Comparison of ENCODE assay signal across 28 cellular contexts in the genomic region with DNA sequence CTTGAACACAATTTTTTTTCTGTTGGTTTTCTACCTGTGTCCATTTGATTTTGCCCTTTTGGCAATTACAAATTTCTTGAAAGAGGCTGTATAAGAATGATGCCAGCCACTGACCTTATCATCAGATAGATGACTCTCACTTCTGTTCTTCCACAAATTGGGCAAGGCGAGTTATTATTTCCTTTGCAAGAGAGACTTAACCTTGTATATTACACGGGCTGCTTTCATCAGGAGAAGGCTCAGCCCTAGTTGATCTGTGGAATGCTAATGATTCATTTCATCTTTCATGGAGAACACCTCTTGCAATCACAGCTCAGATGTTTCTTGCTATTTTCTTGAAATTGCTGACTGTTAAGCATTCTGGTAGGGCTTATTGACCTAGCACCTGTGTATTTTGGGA.
"Had no signal": no experiment of that assay in that cellular context is flagged by ENCODE, and none has a peak within 500 bp of the region (broad histone marks: within the 10 kb centered on the region; RNA-seq: fewer than 3 reads in every experiment).

No MANE protein-coding gene starts in this region.

- ATAC-seq: activated naive CD4-positive, alpha-beta T cell treated with anti-CD3 and anti-CD28 coated beads, Interleukin-2, amount 50 U/mL, for 72 hours; activated naive CD8-positive, alpha-beta T cell treated with anti-CD3 and anti-CD28 coated beads, Interleukin-2, amount 50 U/mL, for 24 hours; activated T-cell treated with anti-CD3 and anti-CD28 coated beads, Interleukin-2, amount 50 U/mL, for 4 hours; activated T-cell treated with anti-CD3 and anti-CD28 coated beads, Interleukin-2, amount 50 U/mL, for 72 hours; activated T-helper 17 cell treated with anti-CD3 and anti-CD28 coated beads, Interleukin-2, amount 50 U/mL, for 72 hours; body of pancreas had no signal

- DNase-seq: activated effector memory CD4-positive, alpha-beta T cell treated with anti-CD3 and anti-CD28 coated beads, Interleukin-2, amount 50 U/mL, for 16 hours; activated effector memory CD4-positive, alpha-beta T cell treated with Interleukin-2 at 50 U/mL for 16 hours; activated gamma-delta T cell; activated gamma-delta T cell treated with Interleukin-2 at 50 U/mL for 16 hours; activated naive CD4-positive, alpha-beta T cell; activated naive CD4-positive, alpha-beta T cell treated with anti-CD3 and anti-CD28 coated beads for 36 hours; activated naive CD4-positive, alpha-beta T cell treated with anti-CD3 and anti-CD28 coated beads, Interleukin-2, amount 10 ng/mL, durations not matched to agents 7 days and 5 days; activated naive CD4-positive, alpha-beta T cell treated with anti-CD3 and anti-CD28 coated beads, Interleukin-2, amount 50 U/mL, for 16 hours; activated naive CD4-positive, alpha-beta T cell treated with Interleukin-2 at 50 U/mL for 16 hours; activated naive CD8-positive, alpha-beta T cell treated with anti-CD3 and anti-CD28 coated beads for 36 hours; activated naive CD8-positive, alpha-beta T cell treated with anti-CD3 and anti-CD28 coated beads, Interleukin-2, amount 10 ng/mL, durations not matched to agents 7 days and 5 days; activated naive CD8-positive, alpha-beta T cell treated with anti-CD3 and anti-CD28 coated beads, Interleukin-2, amount 50 U/mL, for 24 hours; activated T-cell treated with anti-CD3 and anti-CD28 coated beads, Interleukin-2, amount 50 U/mL, for 24 hours; activated T-cell treated with anti-CD3 and anti-CD28 coated beads, Interleukin-2, amount 50 U/mL, for 4 hours; activated T-cell treated with anti-CD3 and anti-CD28 coated beads, Interleukin-2, amount 50 U/mL, for 48 hours; activated T-cell treated with anti-CD3 and anti-CD28 coated beads, Interleukin-2, amount 50 U/mL, for 72 hours; adrenal gland; amniotic stem cell; amygdala; anterior cingulate cortex; aorta; body of pancreas; brain microvascular endothelial cell; caudate nucleus; central memory CD4-positive, alpha-beta T cell; cerebellar nuclear complex had no signal
